Comparison of ENCODE assay signal across 4 cellular contexts in the genomic region with DNA sequence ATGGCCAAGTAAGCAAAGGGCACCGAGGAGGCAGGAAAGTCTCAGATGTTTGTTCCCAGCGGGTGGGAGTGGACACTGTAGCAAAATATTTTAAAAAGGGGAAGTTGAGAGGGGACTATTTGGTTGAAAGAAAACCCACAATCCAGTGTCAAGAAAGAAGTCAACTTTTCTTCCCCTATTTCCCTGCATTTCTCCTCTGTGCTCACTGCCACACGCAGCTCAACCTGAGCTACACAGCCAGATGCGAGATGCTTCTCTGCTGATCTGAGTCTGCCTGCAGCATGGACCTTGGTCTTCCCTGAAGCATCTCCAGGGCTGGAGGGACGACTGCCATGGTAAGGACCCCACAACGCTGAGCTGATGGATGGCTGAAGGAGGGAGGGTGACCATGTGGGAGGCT. TPM values are rescaled to one million over a fixed set of nuclear protein-coding genes. Genes with fewer than 3 reads are reported as not detected.
"Had no signal": no experiment of that assay in that cellular context is flagged by ENCODE, and none has a peak within 500 bp of the region (broad histone marks: within the 10 kb centered on the region; RNA-seq: fewer than 3 reads in every experiment).

A gene (plus strand): TSS at position 186 of the 400 bp plus-strand sequence. CDS start 613 bp downstream, outside the sequence.

RNA-seq across cellular contexts. Expression of the gene that starts here (rescaled TPM):
- total RNA-seq: activated T-helper 17 cell treated with anti-CD3 and anti-CD28 coated beads, Interleukin-2, amount 50 U/mL, for 72 hours; foreskin keratinocyte; lung microvascular endothelial cell; progenitor cell of endocrine pancreas had no signal
- polyA plus RNA-seq: foreskin keratinocyte had no signal
